Comparison of ENCODE assay signal across 13 cellular contexts in the genomic region with DNA sequence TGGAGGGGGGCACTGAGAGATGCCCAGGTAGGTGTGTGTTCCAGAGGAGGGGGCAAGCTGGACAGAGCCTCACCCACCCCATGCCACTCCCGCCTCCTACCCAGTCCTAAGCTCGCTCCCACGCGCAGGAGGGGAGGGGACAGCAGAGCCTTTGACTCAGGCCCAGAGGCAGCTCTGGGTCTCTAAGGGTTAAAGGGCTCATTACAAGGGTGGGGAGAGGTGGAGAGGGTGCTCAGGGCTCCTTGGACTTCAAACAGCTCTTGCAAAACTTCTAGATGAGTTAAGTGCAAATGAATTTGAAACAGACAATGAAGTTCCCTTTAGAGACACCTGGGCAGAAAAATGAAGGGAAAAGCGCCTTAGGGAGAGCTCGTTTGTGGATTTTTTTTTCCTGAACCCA.
A peak's percentile ranks its signal among the peaks of the same experiment; 100 is the strongest.
DNase-seq lines count a peak whose midpoint lies in the region; ATAC-seq and TF ChIP-seq lines count a peak whose summit lies in the region.
"Had no signal": no experiment of that assay in that cellular context is flagged by ENCODE, and none has a peak within 500 bp of the region (broad histone marks: within the 10 kb centered on the region; RNA-seq: fewer than 3 reads in every experiment).

No MANE protein-coding gene starts in this region.

- intact Hi-C loops in Calu3 (cut with micrococcal nuclease; ENCODE audit: unreplicated experiment): no loop called here

- no peak overlapping the region for H3K9ac ChIP-seq in endodermal cell (ENCODE audit: extremely low read depth, low read length, poor library complexity, severe bottlenecking)

- H3K27me3 Mint-ChIP-seq in Calu3 (ENCODE audit: unreplicated experiment): no peaks in the 10 kb centered on the region
- peaks cover 32% of the 10 kb centered on the region for H3K27me3 Mint-ChIP-seq in endodermal cell (ENCODE audit: insufficient read depth)
- peaks cover 23% of the 10 kb centered on the region for H3K27me3 Mint-ChIP-seq in nephron (ENCODE audit: low read depth)

- no peaks in the 10 kb centered on the region for H3K4me1 Mint-ChIP-seq in Calu3 (ENCODE audit: low read depth, unreplicated experiment)
- H3K4me1 Mint-ChIP-seq in endodermal cell: peaks cover 9% of the 10 kb centered on the region
- H3K4me1 Mint-ChIP-seq in nephron: peaks cover 17% of the 10 kb centered on the region

- H3K27me3 ChIP-seq in endodermal cell (ENCODE audit: control insufficient read depth, insufficient read depth, low read length, poor library complexity, severe bottlenecking): no peaks in the 10 kb centered on the region

- H3K27ac ChIP-seq in endodermal cell (ENCODE audit: low read depth, low read length) (no peak overlapping the region), caudate nucleus (ENCODE audit: low read depth, low read length) (no peak overlapping the region)
- H3K27ac ChIP-seq: C4-2B, gastrocnemius medialis had no signal

- no TSS peak for BruUV-seq in Calu3 (replicated peaks; lab: Mats Ljungman, UMichigan)

- CTCF ChIA-PET in Calu3 (lab: Charles Lee): interaction anchor here (1.1 kb wide), 1 partner anchor 10 kb away, joined by 3 read pairs; no protein-coding TSS in a partner anchor

- no peak overlapping the region for H3K4me3 ChIP-seq in endodermal cell (ENCODE audit: low read length)
- H3K4me3 ChIP-seq: gastrocnemius medialis had no signal

- no peaks in the 10 kb centered on the region for H3K36me3 ChIP-seq in endodermal cell (ENCODE audit: control insufficient read depth, insufficient read depth, low read length)
- H3K36me3 ChIP-seq: gastrocnemius medialis had no signal

- H3K9me3 Mint-ChIP-seq in Calu3 (ENCODE audit: low read depth, unreplicated experiment) (no peaks in the 10 kb centered on the region), endodermal cell (no peaks in the 10 kb centered on the region), nephron (no peaks in the 10 kb centered on the region)
- H3K9me3 Mint-ChIP-seq: central memory CD8-positive, alpha-beta T cell had no signal

- WGBS in endodermal cell (ENCODE audit: insufficient coverage in 1 of 2, insufficient read length in 1 of 2), 2 experiments: 61 to 67% methylated on average over 4 to 6 of the region's 6 CpGs

- H3K36me3 Mint-ChIP-seq in Calu3 (ENCODE audit: insufficient read depth, unreplicated experiment) (peaks cover 7% of the 10 kb centered on the region), endodermal cell (ENCODE audit: low read depth) (no peaks in the 10 kb centered on the region), nephron (ENCODE audit: low read depth) (no peaks in the 10 kb centered on the region)

- H3K9me3 ChIP-seq in endodermal cell (ENCODE audit: control insufficient read depth, low read length): no peaks in the 10 kb centered on the region
- H3K9me3 ChIP-seq: gastrocnemius medialis had no signal

- TF ChIP-seq CTCF in Calu3 (IDR thresholded peaks at IDR 0.05; ENCODE audit: unreplicated experiment): no peak
- no peak for TF ChIP-seq CTCF in endodermal cell (conservative IDR thresholded peaks at IDR 0.05)
- no peak for TF ChIP-seq CTCF in nephron (IDR thresholded peaks at IDR 0.05; ENCODE audit: unreplicated experiment in 3 of 3)

- no peak for ATAC-seq in HG03039 (IDR thresholded peaks at IDR 0.05; ENCODE audit: unreplicated experiment)
- ATAC-seq: gastrocnemius medialis had no signal

- peaks cover 2% of the 10 kb centered on the region for H3K4me1 ChIP-seq in endodermal cell (ENCODE audit: control insufficient read depth, insufficient read depth, low read length)
- H3K4me1 ChIP-seq: gastrocnemius medialis had no signal

- H3K27ac Mint-ChIP-seq in Calu3 (ENCODE audit: unreplicated experiment) (peak overlapping the region; percentile 85), endodermal cell (no peak overlapping the region), nephron (peak overlapping the region; percentile 70 to 97 (median 89))

- DNase-seq in Calu3: no peak
- peak; percentile 47 for DNase-seq in NCI-H1105 treated with DMSO at 0.1 percent for 48 hours (lab: John Stamatoyannopoulos, UW)
- peak; percentile 71 for DNase-seq in endodermal cell
- no peak for DNase-seq in GM03348 (ENCODE audit: low spot score)
- no peak for DNase-seq in stimulated activated CD4-positive, alpha-beta T cell treated with anti-CD3 and anti-CD28 coated beads, Interleukin-15, amount 100 ng/mL, for 24 hours
- no peak for DNase-seq in caudate nucleus (lab: John Stamatoyannopoulos, UW)
- DNase-seq: gastrocnemius medialis, mesenchymal stem cell, SHP77 treated with DMSO at 0.1 percent for 48 hours had no signal

- H3K4me3 Mint-ChIP-seq in Calu3 (ENCODE audit: low read depth, unreplicated experiment) (peak overlapping the region; percentile 42), endodermal cell (peak overlapping the region; percentile 21), nephron (peak overlapping the region in 2 of 3 experiments; percentile 11 to 59)
- H3K4me3 Mint-ChIP-seq: central memory CD8-positive, alpha-beta T cell had no signal

Comparison
In these comparisons a context has a peak if more than half of its experiments do, and no peak if none do; other contexts are left out.
1. DNase-seq: peak in NCI-H1105 treated with DMSO at 0.1 percent for 48 hours (single experiment) and endodermal cell (single experiment); none in Calu3 (single experiment), GM03348 (single experiment), stimulated activated CD4-positive, alpha-beta T cell treated with anti-CD3 and anti-CD28 coated beads, Interleukin-15, amount 100 ng/mL, for 24 hours (single experiment) and caudate nucleus (0 of 61).
2. Peak in every context shown above with its lines, with median percentiles within 50 percentile points of each other: H3K4me3 Mint-ChIP-seq.